In the genomic region with DNA sequence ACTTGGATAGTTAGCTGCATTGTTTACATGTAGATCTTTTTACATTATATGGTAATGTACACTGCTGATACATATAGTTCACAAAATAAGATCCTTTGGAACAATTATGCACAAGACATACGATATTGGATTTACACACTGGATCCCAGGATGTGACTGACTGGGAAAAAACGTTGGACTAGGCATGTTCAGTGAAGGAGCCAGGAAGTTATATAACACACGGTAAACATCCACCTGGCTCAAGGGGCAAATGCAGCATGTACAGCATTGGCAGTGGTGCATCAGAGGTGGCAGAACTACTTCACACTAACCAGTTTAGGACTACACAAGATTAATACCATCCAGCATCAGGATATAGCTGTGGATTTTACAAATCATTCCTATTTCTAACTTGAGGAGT, we compare ENCODE assay signal across 2 cellular contexts. TPM values are rescaled to one million over a fixed set of nuclear protein-coding genes. Genes with fewer than 3 reads are reported as not detected.
"Had no signal": no experiment of that assay in that cellular context is flagged by ENCODE, and none has a peak within 500 bp of the region (broad histone marks: within the 10 kb centered on the region; RNA-seq: fewer than 3 reads in every experiment).

No MANE protein-coding gene starts in this region.

RNA-seq across cellular contexts. Expression of gene FREM1, which starts 10.6 kb away (rescaled TPM):
- total RNA-seq: naive thymus-derived CD8-positive, alpha-beta T cell; natural killer cell treated with Interleukin-12 subunit alpha and Interleukin-12 subunit beta and Interleukin-15 and Interleukin-18, amount 100 ng/mL, for 72 hours had no signal
- polyA plus RNA-seq: naive thymus-derived CD8-positive, alpha-beta T cell had no signal
